34 cellular contexts compared by ENCODE assay signal in the genomic region with DNA sequence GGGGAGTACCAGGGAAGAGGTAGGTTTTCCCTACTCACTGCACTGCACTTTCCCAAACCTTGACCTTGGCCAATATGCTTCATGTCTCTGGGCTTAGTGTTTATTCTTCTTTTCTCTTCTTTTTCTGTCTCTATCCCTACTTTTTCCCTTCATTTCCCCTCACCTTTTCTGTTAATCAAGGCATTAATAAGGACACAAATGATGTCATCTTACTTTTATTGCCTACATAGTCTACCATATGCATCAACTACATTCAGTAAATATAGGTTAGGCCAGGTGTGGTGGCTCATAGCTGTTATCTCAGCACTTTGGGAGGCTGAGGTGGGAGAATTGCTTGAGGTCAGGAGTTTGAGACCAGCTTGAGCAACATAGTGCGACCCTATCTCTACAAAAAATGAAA. TPM values are rescaled to one million over a fixed set of nuclear protein-coding genes. Genes with fewer than 3 reads are reported as not detected.
"Had no signal": no experiment of that assay in that cellular context is flagged by ENCODE, and none has a peak within 500 bp of the region (broad histone marks: within the 10 kb centered on the region; RNA-seq: fewer than 3 reads in every experiment).

No MANE protein-coding gene starts in this region.

- FAIRE-seq: bronchial epithelial cell, TTC549 had no signal

- H3K27ac ChIP-seq: ascending aorta, cardiac muscle cell, VCaP had no signal

- DNase-seq: activated B cell treated with CpG ODN at 0.5 μM for 24 hours; activated CD4-positive, alpha-beta memory T cell treated with anti-CD3 and anti-CD28 coated beads for 36 hours; activated CD4-positive, alpha-beta T cell treated with anti-CD3 and anti-CD28 coated beads for 4 hours; activated CD4-positive, alpha-beta T cell treated with anti-CD3 and anti-CD28 coated beads, Interleukin-2, amount 10 ng/mL, durations not matched to agents 24 days and 14 days; activated CD4-positive, alpha-beta T cell treated with anti-CD3 and anti-CD28 coated beads, Interleukin-2, amount 50 U/mL, for 1 hour; activated CD4-positive, alpha-beta T cell treated with anti-CD3 and anti-CD28 coated beads, Interleukin-2, amount 50 U/mL, for 4 hours; activated CD4-positive, CD25-positive, alpha-beta regulatory T cell treated with anti-CD3 and anti-CD28 coated beads, Interleukin-2, amount 50 U/mL, for 72 hours; activated CD8-positive, alpha-beta memory T cell treated with anti-CD3 and anti-CD28 coated beads, Interleukin-2, amount 50 U/mL, for 4 hours; activated CD8-positive, alpha-beta T cell treated with anti-CD3 and anti-CD28 coated beads for 36 hours; activated effector memory CD4-positive, alpha-beta T cell treated with anti-CD3 and anti-CD28 coated beads, Interleukin-2, amount 50 U/mL, for 16 hours; activated gamma-delta T cell treated with Interleukin-2 at 50 U/mL for 16 hours; activated naive CD4-positive, alpha-beta T cell; activated naive CD4-positive, alpha-beta T cell treated with anti-CD3 and anti-CD28 coated beads for 36 hours; activated naive CD8-positive, alpha-beta T cell treated with anti-CD3 and anti-CD28 coated beads, Interleukin-2, amount 10 ng/mL, durations not matched to agents 7 days and 5 days; activated naive CD8-positive, alpha-beta T cell treated with anti-CD3 and anti-CD28 coated beads, Interleukin-2, amount 50 U/mL, for 24 hours; activated T-cell treated with anti-CD3 and anti-CD28 coated beads for 4 hours; activated T-cell treated with anti-CD3 and anti-CD28 coated beads, Interleukin-2, amount 50 U/mL, for 1 hour; activated T-cell treated with anti-CD3 and anti-CD28 coated beads, Interleukin-2, amount 50 U/mL, for 4 hours; activated T-cell treated with anti-CD3 and anti-CD28 coated beads, Interleukin-2, amount 50 U/mL, for 72 hours; amygdala; anterior cingulate cortex; caudate nucleus; cerebellar nuclear complex; T-helper 1 cell; T-helper 2 cell; T-helper 9 cell had no signal

- H3K36me3 ChIP-seq: ascending aorta, cardiac muscle cell had no signal

- H3K27me3 ChIP-seq: ascending aorta had no signal

- H3K9me3 ChIP-seq: ascending aorta had no signal

- H3K4me3 ChIP-seq: ascending aorta, cardiac muscle cell had no signal

- ATAC-seq: activated CD8-positive, alpha-beta T cell treated with anti-CD3 and anti-CD28 coated beads for 36 hours; activated naive CD8-positive, alpha-beta T cell treated with anti-CD3 and anti-CD28 coated beads, Interleukin-2, amount 50 U/mL, for 24 hours; activated T-cell treated with anti-CD3 and anti-CD28 coated beads, Interleukin-2, amount 50 U/mL, for 4 hours; activated T-cell treated with anti-CD3 and anti-CD28 coated beads, Interleukin-2, amount 50 U/mL, for 72 hours; activated T-helper 17 cell treated with anti-CD3 and anti-CD28 coated beads, Interleukin-2, amount 50 U/mL, for 72 hours had no signal

RNA-seq across cellular contexts. Expression of a gene that starts 13.0 kb away (rescaled TPM):
- total RNA-seq: activated B cell treated with CpG ODN at 0.5 μM for 24 hours; activated T-helper 1 cell treated with anti-CD3 and anti-CD28 coated beads, Interleukin-12 subunit alpha, Interleukin-12 subunit beta, Interleukin-2, Interleukin-4 antibody, amounts not matched to agents 30 ng/mL and 10 ng/mL and 1 ng/mL, durations not matched to agents 14 hours and 24 hours and 36 hours had no signal

RNA-seq across cellular contexts. Expression of a gene that starts 16.9 kb away (rescaled TPM):
- total RNA-seq: activated B cell treated with CpG ODN at 0.5 μM for 24 hours; activated CD4-positive, alpha-beta memory T cell treated with anti-CD3 and anti-CD28 coated beads for 36 hours; activated CD4-positive, alpha-beta T cell treated with anti-CD3 and anti-CD28 coated beads, Interleukin-2, amount 10 ng/mL, durations not matched to agents 24 days and 14 days; activated CD8-positive, alpha-beta memory T cell treated with anti-CD3 and anti-CD28 coated beads for 36 hours; activated CD8-positive, alpha-beta T cell treated with anti-CD3 and anti-CD28 coated beads for 36 hours; activated naive CD4-positive, alpha-beta T cell treated with anti-CD3 and anti-CD28 coated beads for 36 hours; activated naive CD8-positive, alpha-beta T cell treated with anti-CD3 and anti-CD28 coated beads, Interleukin-2, amount 10 ng/mL, durations not matched to agents 7 days and 5 days; activated T-cell treated with anti-CD3 and anti-CD28 coated beads, Interleukin-2, amount 50 U/mL, for 4 hours; activated T-cell treated with anti-CD3 and anti-CD28 coated beads, Interleukin-2, amount 50 U/mL, for 72 hours; activated T-helper 1 cell treated with anti-CD3 and anti-CD28 coated beads, Interleukin-12 subunit alpha, Interleukin-12 subunit beta, Interleukin-2, Interleukin-4 antibody, amounts not matched to agents 30 ng/mL and 10 ng/mL and 1 ng/mL, durations not matched to agents 14 hours and 24 hours and 36 hours; activated T-helper 17 cell treated with anti-CD3 and anti-CD28 coated beads, Interleukin-2, amount 50 U/mL, for 72 hours had no signal
